Comparison of ENCODE assay signal across 9 cellular contexts in the genomic region with DNA sequence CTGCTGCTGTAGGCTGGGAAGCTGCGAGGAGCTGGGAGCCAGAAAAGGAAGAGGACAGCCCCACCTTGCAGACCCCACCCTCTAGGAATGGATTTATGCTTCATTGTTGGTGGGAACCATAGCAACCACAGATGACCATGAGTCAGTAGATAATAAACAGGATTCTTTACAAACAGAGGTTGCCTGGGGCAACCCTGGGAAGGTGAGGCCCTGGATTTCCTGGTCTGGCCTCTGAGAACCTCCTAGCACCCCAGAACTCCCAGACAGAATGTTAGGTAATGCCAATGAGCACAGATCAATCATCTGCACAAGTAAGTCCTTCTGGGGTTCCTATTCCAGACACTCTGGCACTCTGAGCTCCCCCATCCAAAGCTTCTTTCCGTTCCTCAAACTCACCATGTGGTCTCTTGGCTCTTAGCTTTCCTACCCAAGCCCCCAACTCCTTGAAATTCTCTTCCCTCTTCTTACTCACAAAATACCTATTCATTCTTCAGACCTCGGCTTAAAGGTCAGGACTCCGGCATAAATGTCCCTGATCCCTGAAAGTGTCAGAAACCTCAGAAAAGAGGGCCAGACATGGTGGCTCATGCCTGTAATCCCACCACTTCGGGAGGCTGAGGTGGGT. TPM values are rescaled to one million over a fixed set of nuclear protein-coding genes. Genes with fewer than 3 reads are reported as not detected.
DNase-seq lines count a peak whose midpoint lies in the region; ATAC-seq and TF ChIP-seq lines count a peak whose summit lies in the region.
"Had no signal": no experiment of that assay in that cellular context is flagged by ENCODE, and none has a peak within 500 bp of the region (broad histone marks: within the 10 kb centered on the region; RNA-seq: fewer than 3 reads in every experiment).

No MANE protein-coding gene starts in this region.

- no peak for TF ChIP-seq CTCF in HFF-Myc (IDR thresholded peaks at IDR 0.05; ENCODE audit: low read depth, low read length, missing control alignments)

- DNase-seq in HFF-Myc (ENCODE audit: extremely low read depth, low read depth) (peak; percentile 74), SK-MEL-5 (ENCODE audit: low read depth, low spot score) (peak; percentile 66), Right ventricle myocardium superior (no peak), head of caudate nucleus (no peak), superior temporal gyrus (ENCODE audit: extremely low spot score) (no peak)
- DNase-seq: activated CD4-positive, alpha-beta T cell treated with anti-CD3 and anti-CD28 coated beads, Interleukin-2, amount 10 ng/mL, durations not matched to agents 7 days and 5 days; occipital lobe had no signal

- peak; percentile 76 for ATAC-seq in Right ventricle myocardium superior (ENCODE audit: poor library complexity)
- ATAC-seq in HG03469 (IDR thresholded peaks at IDR 0.05; ENCODE audit: unreplicated experiment) = no peak

- in situ Hi-C loops in SK-MEL-5 (cut with HindIII; ENCODE audit: low pct_unique_long_range_greater_than_20kb, low sequenced_read_pairs) = no loop called here

- peak overlapping the region in 12 of 21 experiments; percentile 20 to 81 (median 60) for H3K27ac ChIP-seq in skin epidermis

- intact Hi-C loops in Right ventricle myocardium superior (cut with DNase I) (no loop called here), head of caudate nucleus (cut with DNase I) (no loop called here)

- no peak overlapping the region for H3K4me3 ChIP-seq in HFF-Myc (replicated peaks; ENCODE audit: low read depth, low read length)
- H3K4me3 ChIP-seq in skin epidermis = no peak overlapping the region

RNA-seq across cellular contexts. Expression of gene PLEKHG6, which starts 15.2 kb away (rescaled TPM):
- total RNA-seq in SK-MEL-5 (2014; rRNA removed; shearing (Covaris generic)) = not detected in 2 replicates
- polyA plus RNA-seq in SK-MEL-5 (2015; cell fraction: cytosol; rRNA removed) = 0.17 TPM in 1 of 2 replicates, not detected in the other
- polyA plus RNA-seq in SK-MEL-5 (2015; cell fraction: nucleus; rRNA removed) = not detected in 2 replicates
- 0.22 TPM for total RNA-seq in Right ventricle myocardium superior
- total RNA-seq: activated CD4-positive, alpha-beta T cell treated with anti-CD3 and anti-CD28 coated beads, Interleukin-2, amount 10 ng/mL, durations not matched to agents 7 days and 5 days; occipital lobe had no signal

RNA-seq across cellular contexts. Expression of gene TNFRSF1A, which starts 46.6 kb away (rescaled TPM):
- 82.4 and 98.0 TPM in 2 replicates for total RNA-seq in SK-MEL-5 (2014; rRNA removed; shearing (Covaris generic))
- polyA plus RNA-seq in SK-MEL-5 (2015; cell fraction: cytosol; rRNA removed) = 164 and 178 TPM in 2 replicates
- polyA plus RNA-seq in SK-MEL-5 (2015; cell fraction: nucleus; rRNA removed) = 45.9 and 50.5 TPM in 2 replicates
- 47.9 TPM for total RNA-seq in Right ventricle myocardium superior

Comparison
In these comparisons a context has a peak if more than half of its experiments do, and no peak if none do; other contexts are left out.
1. DNase-seq: peak in HFF-Myc (single experiment) and SK-MEL-5 (single experiment); none in Right ventricle myocardium superior (single experiment), head of caudate nucleus (0 of 42) and superior temporal gyrus (single experiment).